Comparison of ENCODE assay signal across 14 cellular contexts in the genomic region with DNA sequence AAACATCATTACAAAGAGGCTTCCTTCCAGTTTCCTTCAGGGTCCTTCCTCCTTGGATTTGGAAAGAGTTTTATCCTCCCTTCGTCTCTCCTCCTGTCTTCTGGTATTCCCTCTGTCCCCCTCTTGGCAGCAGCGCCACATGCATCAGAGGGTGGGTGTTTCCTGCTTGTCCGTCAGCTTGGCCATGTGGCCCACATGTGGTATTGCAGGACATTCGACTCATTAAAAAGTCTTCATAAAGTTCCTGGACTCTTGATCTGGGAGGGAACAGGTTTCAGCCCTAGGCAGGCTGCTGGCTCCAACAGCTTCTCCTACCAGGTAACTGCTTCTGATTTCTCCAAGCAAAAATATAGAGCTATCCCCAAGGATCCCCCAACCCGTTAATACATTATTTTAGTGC.
DNase-seq lines count a peak whose midpoint lies in the region; ATAC-seq and TF ChIP-seq lines count a peak whose summit lies in the region.
"Had no signal": no experiment of that assay in that cellular context is flagged by ENCODE, and none has a peak within 500 bp of the region (broad histone marks: within the 10 kb centered on the region; RNA-seq: fewer than 3 reads in every experiment).

No MANE protein-coding gene starts in this region.

- H3K27me3 ChIP-seq in dorsolateral prefrontal cortex (no peaks in the 10 kb centered on the region), muscle layer of colon (ENCODE audit: control insufficient read depth in 1 of 2, insufficient read depth in 2 of 2, low read length in 2 of 2) (no peaks in the 10 kb centered on the region)

- H3K4me3 ChIP-seq in dorsolateral prefrontal cortex (no peak overlapping the region), muscle layer of colon (ENCODE audit: low read depth in 1 of 2, low read length in 2 of 2) (no peak overlapping the region)

- H3K9ac ChIP-seq in muscle layer of colon (ENCODE audit: low read length): no peak overlapping the region

- DNase-seq in AG20443 (ENCODE audit: low spot score) (peak; percentile 41), HT1080 (ENCODE audit: low read depth) (peak; percentile 13), dorsolateral prefrontal cortex (no peak), NCI-H2081 treated with DMSO at 0.1 percent for 48 hours (lab: John Stamatoyannopoulos, UW) (no peak)
- DNase-seq in activated effector memory CD4-positive, alpha-beta T cell treated with Interleukin-2 at 50 U/mL for 16 hours: no peak
- DNase-seq: activated effector memory CD4-positive, alpha-beta T cell treated with anti-CD3 and anti-CD28 coated beads, Interleukin-2, amount 50 U/mL, for 16 hours; COR-L47; NCI-H1436; stimulated activated CD4-positive, alpha-beta T cell treated with anti-CD3 and anti-CD28 coated beads, Interleukin-2, amount 100 ng/mL, for 48 hours had no signal

- H3K27ac ChIP-seq in dorsolateral prefrontal cortex (peak overlapping the region in 31 of 59 donors; percentile 0 to 74 (median 52)), muscle layer of colon (ENCODE audit: low read depth, low read length) (peak overlapping the region; percentile 12)
- H3K27ac ChIP-seq: HL-60, VCaP had no signal

- H3K4me1 ChIP-seq in muscle layer of colon (ENCODE audit: insufficient read depth, low read length): peaks cover 14% of the 10 kb centered on the region

- H3K9me3 ChIP-seq in muscle layer of colon (ENCODE audit: low read length): no peaks in the 10 kb centered on the region

- H3K36me3 ChIP-seq in muscle layer of colon (ENCODE audit: insufficient read depth, low read length): no peaks in the 10 kb centered on the region

- TF ChIP-seq CTCF in dorsolateral prefrontal cortex (IDR thresholded peaks at IDR 0.05 in 54 of 56, conservative IDR thresholded peaks at IDR 0.05 in 2 of 56; ENCODE audit: low read depth in 1 of 56, partially characterized antibody in 56 of 56): peak in 7 of 56 donors; percentile 7 to 34 (median 20)

- intact Hi-C loops in dorsolateral prefrontal cortex (cut with DNase I): no loop called here

- no peak for ATAC-seq in GM19463 (IDR thresholded peaks at IDR 0.05; ENCODE audit: unreplicated experiment)
- no peak for ATAC-seq in HG03432 (IDR thresholded peaks at IDR 0.05; ENCODE audit: unreplicated experiment)

Comparison
In these comparisons a context has a peak if more than half of its experiments do, and no peak if none do; other contexts are left out.
1. DNase-seq: peak in AG20443 (single experiment) and HT1080 (single experiment); none in dorsolateral prefrontal cortex (0 of 10), NCI-H2081 treated with DMSO at 0.1 percent for 48 hours (single experiment) and activated effector memory CD4-positive, alpha-beta T cell treated with Interleukin-2 at 50 U/mL for 16 hours (single experiment).